1 cellular context compared by ENCODE assay signal in the genomic region with DNA sequence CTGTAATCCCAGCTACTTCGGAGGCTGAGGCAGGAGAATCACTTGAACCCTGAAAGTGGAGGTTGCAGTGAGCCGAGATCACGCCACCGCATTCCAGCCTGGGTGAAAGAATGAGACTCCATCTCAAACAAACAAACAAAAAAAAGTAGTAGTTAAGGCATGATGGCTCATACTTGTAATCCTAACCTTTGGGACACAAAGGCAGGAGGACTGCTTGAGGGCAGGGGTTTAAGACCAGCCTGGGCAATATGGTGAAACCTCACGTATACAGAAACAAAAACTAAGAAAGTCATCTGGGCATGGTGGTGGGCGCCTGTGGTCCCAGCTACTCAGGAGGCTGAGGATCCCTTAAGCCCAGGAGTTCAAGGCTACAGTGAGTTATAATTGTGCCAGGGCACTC.
TF ChIP-seq lines count a peak whose summit lies in the region.

No MANE protein-coding gene starts in this region.

TF ChIP-seq in H1, 55 proteins besides CTCF, POLR2A, EP300 and RAD21:
- TF ChIP-seq SAP30 (IDR thresholded peaks at IDR 0.05; ENCODE audit: insufficient read depth, insufficient replicate concordance, low read length) (no peak), SRF (IDR thresholded peaks at IDR 0.05; ENCODE audit: low read depth, low read length) (no peak), CEBPB (IDR thresholded peaks at IDR 0.05; ENCODE audit: low read depth, low read length) (no peak), SP1 (IDR thresholded peaks at IDR 0.05; ENCODE audit: low read depth, low read length) (no peak), SP2 (IDR thresholded peaks at IDR 0.05; ENCODE audit: low read length) (no peak), BACH1 (IDR thresholded peaks at IDR 0.05; ENCODE audit: low read length) (no peak), SUZ12 (IDR thresholded peaks at IDR 0.05; ENCODE audit: low read length) (no peak), YY1 (IDR thresholded peaks at IDR 0.05; ENCODE audit: low read depth, low read length) (no peak), HDAC6 (IDR thresholded peaks at IDR 0.05; ENCODE audit: low read depth, low read length) (no peak), CHD1 (IDR thresholded peaks at IDR 0.05; ENCODE audit: low read depth, low read length) (no peak), JUND (IDR thresholded peaks at IDR 0.05; ENCODE audit: low read length) (no peak), POU5F1 (IDR thresholded peaks at IDR 0.05; ENCODE audit: low read depth, low read length) (no peak), SIX5 (IDR thresholded peaks at IDR 0.05; ENCODE audit: low read depth, low read length) (no peak), RXRA (IDR thresholded peaks at IDR 0.05; ENCODE audit: insufficient read depth, low read depth, low read length) (no peak), MAFK (IDR thresholded peaks at IDR 0.05; ENCODE audit: low read depth, low read length) (no peak), RBBP5 (IDR thresholded peaks at IDR 0.05; ENCODE audit: borderline replicate concordance, low read depth, low read length) (no peak), CBX8 (IDR thresholded peaks at IDR 0.05; ENCODE audit: borderline replicate concordance, low read depth, low read length) (no peak)
- TF ChIP-seq, protein P1, sequence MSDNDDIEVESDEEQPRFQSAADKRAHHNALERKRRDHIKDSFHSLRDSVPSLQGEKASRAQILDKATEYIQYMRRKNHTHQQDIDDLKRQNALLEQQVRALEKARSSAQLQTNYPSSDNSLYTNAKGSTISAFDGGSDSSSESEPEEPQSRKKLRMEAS (IDR thresholded peaks at IDR 0.05) = no peak
- TF ChIP-seq, protein P2, sequence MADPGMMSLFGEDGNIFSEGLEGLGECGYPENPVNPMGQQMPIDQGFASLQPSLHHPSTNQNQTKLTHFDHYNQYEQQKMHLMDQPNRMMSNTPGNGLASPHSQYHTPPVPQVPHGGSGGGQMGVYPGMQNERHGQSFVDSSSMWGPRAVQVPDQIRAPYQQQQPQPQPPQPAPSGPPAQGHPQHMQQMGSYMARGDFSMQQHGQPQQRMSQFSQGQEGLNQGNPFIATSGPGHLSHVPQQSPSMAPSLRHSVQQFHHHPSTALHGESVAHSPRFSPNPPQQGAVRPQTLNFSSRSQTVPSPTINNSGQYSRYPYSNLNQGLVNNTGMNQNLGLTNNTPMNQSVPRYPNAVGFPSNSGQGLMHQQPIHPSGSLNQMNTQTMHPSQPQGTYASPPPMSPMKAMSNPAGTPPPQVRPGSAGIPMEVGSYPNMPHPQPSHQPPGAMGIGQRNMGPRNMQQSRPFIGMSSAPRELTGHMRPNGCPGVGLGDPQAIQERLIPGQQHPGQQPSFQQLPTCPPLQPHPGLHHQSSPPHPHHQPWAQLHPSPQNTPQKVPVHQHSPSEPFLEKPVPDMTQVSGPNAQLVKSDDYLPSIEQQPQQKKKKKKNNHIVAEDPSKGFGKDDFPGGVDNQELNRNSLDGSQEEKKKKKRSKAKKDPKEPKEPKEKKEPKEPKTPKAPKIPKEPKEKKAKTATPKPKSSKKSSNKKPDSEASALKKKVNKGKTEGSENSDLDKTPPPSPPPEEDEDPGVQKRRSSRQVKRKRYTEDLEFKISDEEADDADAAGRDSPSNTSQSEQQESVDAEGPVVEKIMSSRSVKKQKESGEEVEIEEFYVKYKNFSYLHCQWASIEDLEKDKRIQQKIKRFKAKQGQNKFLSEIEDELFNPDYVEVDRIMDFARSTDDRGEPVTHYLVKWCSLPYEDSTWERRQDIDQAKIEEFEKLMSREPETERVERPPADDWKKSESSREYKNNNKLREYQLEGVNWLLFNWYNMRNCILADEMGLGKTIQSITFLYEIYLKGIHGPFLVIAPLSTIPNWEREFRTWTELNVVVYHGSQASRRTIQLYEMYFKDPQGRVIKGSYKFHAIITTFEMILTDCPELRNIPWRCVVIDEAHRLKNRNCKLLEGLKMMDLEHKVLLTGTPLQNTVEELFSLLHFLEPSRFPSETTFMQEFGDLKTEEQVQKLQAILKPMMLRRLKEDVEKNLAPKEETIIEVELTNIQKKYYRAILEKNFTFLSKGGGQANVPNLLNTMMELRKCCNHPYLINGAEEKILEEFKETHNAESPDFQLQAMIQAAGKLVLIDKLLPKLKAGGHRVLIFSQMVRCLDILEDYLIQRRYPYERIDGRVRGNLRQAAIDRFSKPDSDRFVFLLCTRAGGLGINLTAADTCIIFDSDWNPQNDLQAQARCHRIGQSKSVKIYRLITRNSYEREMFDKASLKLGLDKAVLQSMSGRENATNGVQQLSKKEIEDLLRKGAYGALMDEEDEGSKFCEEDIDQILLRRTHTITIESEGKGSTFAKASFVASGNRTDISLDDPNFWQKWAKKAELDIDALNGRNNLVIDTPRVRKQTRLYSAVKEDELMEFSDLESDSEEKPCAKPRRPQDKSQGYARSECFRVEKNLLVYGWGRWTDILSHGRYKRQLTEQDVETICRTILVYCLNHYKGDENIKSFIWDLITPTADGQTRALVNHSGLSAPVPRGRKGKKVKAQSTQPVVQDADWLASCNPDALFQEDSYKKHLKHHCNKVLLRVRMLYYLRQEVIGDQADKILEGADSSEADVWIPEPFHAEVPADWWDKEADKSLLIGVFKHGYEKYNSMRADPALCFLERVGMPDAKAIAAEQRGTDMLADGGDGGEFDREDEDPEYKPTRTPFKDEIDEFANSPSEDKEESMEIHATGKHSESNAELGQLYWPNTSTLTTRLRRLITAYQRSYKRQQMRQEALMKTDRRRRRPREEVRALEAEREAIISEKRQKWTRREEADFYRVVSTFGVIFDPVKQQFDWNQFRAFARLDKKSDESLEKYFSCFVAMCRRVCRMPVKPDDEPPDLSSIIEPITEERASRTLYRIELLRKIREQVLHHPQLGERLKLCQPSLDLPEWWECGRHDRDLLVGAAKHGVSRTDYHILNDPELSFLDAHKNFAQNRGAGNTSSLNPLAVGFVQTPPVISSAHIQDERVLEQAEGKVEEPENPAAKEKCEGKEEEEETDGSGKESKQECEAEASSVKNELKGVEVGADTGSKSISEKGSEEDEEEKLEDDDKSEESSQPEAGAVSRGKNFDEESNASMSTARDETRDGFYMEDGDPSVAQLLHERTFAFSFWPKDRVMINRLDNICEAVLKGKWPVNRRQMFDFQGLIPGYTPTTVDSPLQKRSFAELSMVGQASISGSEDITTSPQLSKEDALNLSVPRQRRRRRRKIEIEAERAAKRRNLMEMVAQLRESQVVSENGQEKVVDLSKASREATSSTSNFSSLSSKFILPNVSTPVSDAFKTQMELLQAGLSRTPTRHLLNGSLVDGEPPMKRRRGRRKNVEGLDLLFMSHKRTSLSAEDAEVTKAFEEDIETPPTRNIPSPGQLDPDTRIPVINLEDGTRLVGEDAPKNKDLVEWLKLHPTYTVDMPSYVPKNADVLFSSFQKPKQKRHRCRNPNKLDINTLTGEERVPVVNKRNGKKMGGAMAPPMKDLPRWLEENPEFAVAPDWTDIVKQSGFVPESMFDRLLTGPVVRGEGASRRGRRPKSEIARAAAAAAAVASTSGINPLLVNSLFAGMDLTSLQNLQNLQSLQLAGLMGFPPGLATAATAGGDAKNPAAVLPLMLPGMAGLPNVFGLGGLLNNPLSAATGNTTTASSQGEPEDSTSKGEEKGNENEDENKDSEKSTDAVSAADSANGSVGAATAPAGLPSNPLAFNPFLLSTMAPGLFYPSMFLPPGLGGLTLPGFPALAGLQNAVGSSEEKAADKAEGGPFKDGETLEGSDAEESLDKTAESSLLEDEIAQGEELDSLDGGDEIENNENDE (IDR thresholded peaks at IDR 0.05; ENCODE audit: insufficient replicate concordance, low read length) = no peak
